Comparison of ENCODE assay signal across 8 cellular contexts in the genomic region with DNA sequence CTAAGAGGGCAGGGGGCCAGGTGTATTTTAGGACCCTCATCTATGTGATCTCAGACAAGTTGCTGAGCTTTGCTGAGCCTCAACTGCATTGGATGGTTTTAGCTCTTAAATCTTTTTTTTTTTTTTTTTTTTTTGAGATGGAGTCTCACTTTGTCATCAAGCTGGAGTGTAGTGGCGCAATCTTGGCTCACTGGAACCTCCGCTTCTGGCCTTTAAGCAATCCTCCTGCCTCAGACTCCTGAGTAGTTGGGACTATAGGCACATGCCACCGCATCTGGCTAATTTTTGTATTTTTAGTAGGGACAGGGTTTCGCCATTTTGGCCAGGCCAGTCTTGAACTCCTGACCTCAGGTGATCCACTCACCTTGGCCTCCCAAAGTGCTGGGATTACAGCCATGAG. TPM values are rescaled to one million over a fixed set of nuclear protein-coding genes. Genes with fewer than 3 reads are reported as not detected.
DNase-seq lines count a peak whose midpoint lies in the region; ATAC-seq and TF ChIP-seq lines count a peak whose summit lies in the region.
"Not testable (repeated sequence)": the region's sequence is repeated elsewhere in the genome, so short reads cannot be mapped to it uniquely, and the experiment has no call there.

No MANE protein-coding gene starts in this region.

- CTCF ChIA-PET in activated CD4-positive, alpha-beta memory T cell treated with anti-CD3 and anti-CD28 coated beads for 36 hours (lab: Charles Lee), result interaction anchor here (1.2 kb wide), 1 partner anchor 27 kb away, joined by 4 read pairs; no protein-coding TSS in a partner anchor

- 96 to 99% methylated on average over 4 of the region's 4 CpGs for WGBS in GM23248 (ENCODE audit: low coverage in 1 of 2, low lambda C conversion rate in 2 of 2, missing lambda C conversion rate in 2 of 2), 2 experiments

- not testable (repeated sequence) for H3K9me2 ChIP-seq in GM23248 (ENCODE audit: insufficient read depth)

- not testable (repeated sequence) for H3K4me2 ChIP-seq in GM23248 (ENCODE audit: unreplicated experiment)
- peak overlapping the region; percentile 57; the same call in 1 of the 2 replicates for H3K4me2 ChIP-seq in OCI-LY3 (ENCODE audit: low read length)

- peaks cover 25% of the 10 kb centered on the region for H3K4me1 Mint-ChIP-seq in activated CD4-positive, alpha-beta memory T cell treated with anti-CD3 and anti-CD28 coated beads for 36 hours (ENCODE audit: low read depth)
- peaks cover 18% of the 10 kb centered on the region for H3K4me1 Mint-ChIP-seq in chondrocyte (ENCODE audit: low read depth)
- peaks cover 28% of the 10 kb centered on the region for H3K4me1 Mint-ChIP-seq in memory B cell
- H3K4me1 Mint-ChIP-seq in stimulated activated naive CD8-positive, alpha-beta T cell treated with anti-CD3 and anti-CD28 coated beads, Interleukin-15, amount 100 ng/mL, for 72 hours, result peaks cover 36% of the 10 kb centered on the region

- not testable (repeated sequence) for H3K36me3 Mint-ChIP-seq in activated CD4-positive, alpha-beta memory T cell treated with anti-CD3 and anti-CD28 coated beads for 36 hours; activated naive CD4-positive, alpha-beta T cell treated with anti-CD3 and anti-CD28 coated beads, Interleukin-2, amount 50 U/mL, for 72 hours; chondrocyte (ENCODE audit: low read depth); memory B cell

- not testable (repeated sequence) for H3K9me3 ChIP-seq in GM23248 (ENCODE audit: low read depth); OCI-LY3 (ENCODE audit: insufficient read depth, low read length); skeletal muscle tissue (ENCODE audit: control insufficient read depth in 3 of 3, low read length in 3 of 3)

- not testable (repeated sequence) for H3K27ac ChIP-seq in GM23248; OCI-LY3 (ENCODE audit: low read length)
- H3K27ac ChIP-seq in skeletal muscle tissue (ENCODE audit: low read depth, low read length), result peak overlapping the region; percentile 45

- not testable (repeated sequence) for H4K20me1 ChIP-seq in GM23248 (ENCODE audit: insufficient read depth); OCI-LY3 (ENCODE audit: insufficient read depth, low read length)

- TF ChIP-seq CTCF in OCI-LY3 (IDR thresholded peaks at IDR 0.05; ENCODE audit: low read depth, low read length); chondrocyte (IDR thresholded peaks at IDR 0.05): not testable (repeated sequence)

- intact Hi-C loops in activated CD4-positive, alpha-beta memory T cell treated with anti-CD3 and anti-CD28 coated beads for 36 hours (cut with micrococcal nuclease), result loop anchor here (1.0 kb wide), 1 partner anchor 26 kb away; no protein-coding TSS in a partner anchor

- H3K36me3 ChIP-seq in GM23248 (ENCODE audit: low read depth); OCI-LY3 (replicated peaks; ENCODE audit: low read depth, low read length); skeletal muscle tissue (ENCODE audit: control insufficient read depth in 3 of 3, insufficient read depth in 3 of 3, low read length in 3 of 3): not testable (repeated sequence)

- H3K9ac ChIP-seq in GM23248; OCI-LY3 (ENCODE audit: low read length); skeletal muscle tissue (ENCODE audit: low read depth in 1 of 3, low read length in 3 of 3): not testable (repeated sequence)

- peak overlapping the region; percentile 84 for H3K27ac Mint-ChIP-seq in activated CD4-positive, alpha-beta memory T cell treated with anti-CD3 and anti-CD28 coated beads for 36 hours
- peak overlapping the region; percentile 84 to 90 for H3K27ac Mint-ChIP-seq in activated naive CD4-positive, alpha-beta T cell treated with anti-CD3 and anti-CD28 coated beads, Interleukin-2, amount 50 U/mL, for 72 hours
- H3K27ac Mint-ChIP-seq in chondrocyte (ENCODE audit: unreplicated experiment) (peak overlapping the region; percentile 12), memory B cell (peak overlapping the region; percentile 94)
- H3K27ac Mint-ChIP-seq in stimulated activated naive CD8-positive, alpha-beta T cell treated with anti-CD3 and anti-CD28 coated beads, Interleukin-15, amount 100 ng/mL, for 72 hours, result peak overlapping the region; percentile 59 to 98

- not testable (repeated sequence) for H3K4me1 ChIP-seq in GM23248 (ENCODE audit: insufficient read depth); skeletal muscle tissue (ENCODE audit: control insufficient read depth in 3 of 3, insufficient read depth in 3 of 3, low read length in 3 of 3)
- peaks cover 31% of the 10 kb centered on the region for H3K4me1 ChIP-seq in OCI-LY3 (ENCODE audit: low read length)

- H3K4me3 Mint-ChIP-seq in activated CD4-positive, alpha-beta memory T cell treated with anti-CD3 and anti-CD28 coated beads for 36 hours; chondrocyte (ENCODE audit: unreplicated experiment); memory B cell; stimulated activated naive CD8-positive, alpha-beta T cell treated with anti-CD3 and anti-CD28 coated beads, Interleukin-15, amount 100 ng/mL, for 72 hours: not testable (repeated sequence)

- not testable (repeated sequence) for H3K27me3 ChIP-seq in GM23248 (replicated peaks; ENCODE audit: insufficient read depth); OCI-LY3 (ENCODE audit: low read depth, low read length); skeletal muscle tissue (ENCODE audit: control insufficient read depth in 3 of 3, insufficient read depth in 3 of 3, low read length in 3 of 3)

- H3K79me2 ChIP-seq in GM23248 (ENCODE audit: insufficient read depth); OCI-LY3 (ENCODE audit: low read length): not testable (repeated sequence)

- not testable (repeated sequence) for H3K9me3 Mint-ChIP-seq in activated CD4-positive, alpha-beta memory T cell treated with anti-CD3 and anti-CD28 coated beads for 36 hours; activated naive CD4-positive, alpha-beta T cell treated with anti-CD3 and anti-CD28 coated beads, Interleukin-2, amount 50 U/mL, for 72 hours; chondrocyte (ENCODE audit: low read depth); memory B cell; stimulated activated naive CD8-positive, alpha-beta T cell treated with anti-CD3 and anti-CD28 coated beads, Interleukin-15, amount 100 ng/mL, for 72 hours

- in situ Hi-C loops in GM23248 (cut with MboI), result not testable (repeated sequence)

- DNase-seq in GM23248, result peak; percentile 10
- DNase-seq in activated CD4-positive, alpha-beta memory T cell treated with anti-CD3 and anti-CD28 coated beads for 36 hours; activated naive CD4-positive, alpha-beta T cell treated with anti-CD3 and anti-CD28 coated beads, Interleukin-2, amount 50 U/mL, for 72 hours (ENCODE audit: low spot score in 2 of 2); chondrocyte (ENCODE audit: low spot score); memory B cell (ENCODE audit: low spot score in 2 of 2); stimulated activated naive CD8-positive, alpha-beta T cell treated with anti-CD3 and anti-CD28 coated beads, Interleukin-15, amount 100 ng/mL, for 72 hours: not testable (repeated sequence)

- H3K4me3 ChIP-seq in GM23248; OCI-LY3 (ENCODE audit: low read length); skeletal muscle tissue (ENCODE audit: low read length in 3 of 3): not testable (repeated sequence)

- H3K27me3 Mint-ChIP-seq in activated CD4-positive, alpha-beta memory T cell treated with anti-CD3 and anti-CD28 coated beads for 36 hours; chondrocyte (ENCODE audit: low read depth); memory B cell; stimulated activated naive CD8-positive, alpha-beta T cell treated with anti-CD3 and anti-CD28 coated beads, Interleukin-15, amount 100 ng/mL, for 72 hours: not testable (repeated sequence)

- ATAC-seq in activated naive CD4-positive, alpha-beta T cell treated with anti-CD3 and anti-CD28 coated beads, Interleukin-2, amount 50 U/mL, for 72 hours, result peak in 1 of 2 donors; percentile 8
- not testable (repeated sequence) for ATAC-seq in memory B cell (ENCODE audit: low read depth); stimulated activated naive CD8-positive, alpha-beta T cell treated with anti-CD3 and anti-CD28 coated beads, Interleukin-15, amount 100 ng/mL, for 72 hours

- H3F3A ChIP-seq in GM23248 (ENCODE audit: insufficient read depth), result not testable (repeated sequence)

- POLR2A ChIA-PET in activated CD4-positive, alpha-beta memory T cell treated with anti-CD3 and anti-CD28 coated beads for 36 hours (lab: Charles Lee), result interaction anchor here (0.6 to 1.0 kb wide), 3 partner anchors 26 to 746 kb away, joined by 3 read pairs; no protein-coding TSS in a partner anchor

- peak overlapping the region; percentile 49; the same call in 1 of the 2 replicates for H2AFZ ChIP-seq in GM23248
- H2AFZ ChIP-seq in OCI-LY3 (ENCODE audit: low read depth, low read length), result not testable (repeated sequence)

RNA-seq across cellular contexts. Expression of gene GDI2, which starts 33.4 kb away (rescaled TPM):
- 311 and 350 TPM in 2 replicates for total RNA-seq in GM23248 (2014; rRNA removed; shearing (Covaris generic))
- 195 and 206 TPM in 2 replicates for polyA plus RNA-seq in GM23248 (2016; fragmentation: Nextera tagmentation; extraction: Ambion mirVana)
- 100 to 1,000 TPM; 283 to 286 TPM for total RNA-seq in activated CD4-positive, alpha-beta memory T cell treated with anti-CD3 and anti-CD28 coated beads for 36 hours
- total RNA-seq in activated naive CD4-positive, alpha-beta T cell treated with anti-CD3 and anti-CD28 coated beads, Interleukin-2, amount 50 U/mL, for 72 hours, result 100 to 1,000 TPM; 234 to 281 TPM
- 254 to 259 TPM (median 256 TPM) in 3 replicates for total RNA-seq in chondrocyte
- total RNA-seq in skeletal muscle tissue, result 483 TPM

RNA-seq across cellular contexts. Expression of gene ANKRD16, which starts 43.0 kb away (rescaled TPM):
- 5.4 and 5.9 TPM in 2 replicates for total RNA-seq in GM23248 (2014; rRNA removed; shearing (Covaris generic))
- polyA plus RNA-seq in GM23248 (2016; fragmentation: Nextera tagmentation; extraction: Ambion mirVana), result 2.7 and 3.1 TPM in 2 replicates
- 1 to 10 TPM; 5.9 to 6.4 TPM for total RNA-seq in activated CD4-positive, alpha-beta memory T cell treated with anti-CD3 and anti-CD28 coated beads for 36 hours
- 1 to 10 TPM; 3.3 to 6.8 TPM for total RNA-seq in activated naive CD4-positive, alpha-beta T cell treated with anti-CD3 and anti-CD28 coated beads, Interleukin-2, amount 50 U/mL, for 72 hours
- total RNA-seq in chondrocyte (5.8 to 6.5 TPM (median 6.4 TPM) in 3 replicates), skeletal muscle tissue (8.4 TPM)

RNA-seq across cellular contexts. Expression of gene FBH1, which starts 43.4 kb away (rescaled TPM):
- 79.3 and 87.6 TPM in 2 replicates for total RNA-seq in GM23248 (2014; rRNA removed; shearing (Covaris generic))
- 66.4 and 71.4 TPM in 2 replicates for polyA plus RNA-seq in GM23248 (2016; fragmentation: Nextera tagmentation; extraction: Ambion mirVana)
- 10 to 100 TPM; 57.8 to 63.4 TPM for total RNA-seq in activated CD4-positive, alpha-beta memory T cell treated with anti-CD3 and anti-CD28 coated beads for 36 hours
- 10 to 100 TPM; 51.8 to 53.5 TPM for total RNA-seq in activated naive CD4-positive, alpha-beta T cell treated with anti-CD3 and anti-CD28 coated beads, Interleukin-2, amount 50 U/mL, for 72 hours
- total RNA-seq in chondrocyte, result 62.2 to 96.6 TPM (median 66.5 TPM) in 3 replicates
- total RNA-seq in skeletal muscle tissue, result 51.7 TPM

Comparison
In these comparisons a context has a peak if more than half of its experiments do, and no peak if none do; other contexts are left out.
1. H3K27ac Mint-ChIP-seq: peak in every context shown above with its lines; median percentile 94 in memory B cell; 87 in activated naive CD4-positive, alpha-beta T cell treated with anti-CD3 and anti-CD28 coated beads, Interleukin-2, amount 50 U/mL, for 72 hours; 84 in activated CD4-positive, alpha-beta memory T cell treated with anti-CD3 and anti-CD28 coated beads for 36 hours; 78 in stimulated activated naive CD8-positive, alpha-beta T cell treated with anti-CD3 and anti-CD28 coated beads, Interleukin-15, amount 100 ng/mL, for 72 hours; 12 in chondrocyte.